Comparison of ENCODE assay signal across 5 cellular contexts in genomic region chr2:73688494-73688893, GRCh38. TPM values are rescaled to one million over a fixed set of nuclear protein-coding genes. Genes with fewer than 3 reads are reported as not detected.
"Had no signal": no experiment of that assay in that cellular context is flagged by ENCODE, and none has a peak within 500 bp of the region (broad histone marks: within the 10 kb centered on the region; RNA-seq: fewer than 3 reads in every experiment).

No MANE protein-coding gene starts in this region.

RNA-seq across cellular contexts. Expression of gene NAT8, which starts 46.3 kb away (rescaled TPM):
- total RNA-seq: H4, H7, HFFc6, IMR-90, K562 had no signal
- polyA plus RNA-seq: IMR-90, K562 had no signal
